ENCODE assay signal across 9 cellular contexts in the genomic region with DNA sequence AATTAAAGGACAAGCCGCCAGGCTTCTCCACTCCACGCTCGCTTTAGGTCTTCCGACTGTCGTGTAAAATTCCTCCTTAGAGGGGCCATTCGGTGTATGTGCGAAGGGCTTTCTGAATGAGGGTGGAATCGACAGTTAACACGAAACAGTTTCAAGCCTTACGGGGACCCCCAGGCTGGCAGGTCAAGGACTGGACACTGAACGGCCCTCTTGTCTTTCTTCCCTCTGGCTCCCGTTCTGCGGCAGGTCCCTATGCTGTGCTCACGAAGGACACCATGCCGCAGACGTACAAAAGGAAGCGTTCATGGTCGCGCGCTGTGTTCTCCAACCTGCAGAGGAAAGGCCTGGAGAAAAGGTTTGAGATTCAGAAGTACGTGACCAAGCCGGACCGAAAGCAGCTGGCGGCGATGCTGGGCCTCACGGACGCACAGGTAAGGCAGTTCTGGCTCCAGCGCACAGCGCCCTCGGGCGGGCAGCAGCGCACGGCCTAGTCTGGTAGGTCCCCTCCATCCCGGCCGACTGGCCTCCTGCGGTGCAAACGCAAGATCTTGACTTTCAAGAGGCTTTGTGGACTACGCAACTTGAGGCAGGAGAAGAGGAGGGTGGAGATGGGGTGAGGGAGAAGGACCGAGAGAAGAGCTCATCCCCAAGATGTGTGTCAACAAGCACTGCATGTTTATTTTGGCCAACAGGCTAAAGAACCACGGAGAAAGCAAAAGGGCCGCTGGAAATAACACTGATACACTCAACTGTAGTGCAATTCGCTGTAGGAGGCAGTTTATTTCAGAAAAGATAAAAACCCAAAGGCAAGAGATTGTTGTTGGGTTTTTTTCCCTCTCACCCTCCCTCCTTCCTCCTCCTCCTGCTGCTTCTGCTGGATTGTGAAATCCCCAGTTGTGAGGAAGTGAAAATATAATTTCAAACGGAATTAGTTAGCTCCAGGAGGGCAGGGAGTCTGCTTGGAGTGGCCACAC. TPM values are rescaled to one million over a fixed set of nuclear protein-coding genes. Genes with fewer than 3 reads are reported as not detected.
DNase-seq lines count a peak whose midpoint lies in the region; ATAC-seq and TF ChIP-seq lines count a peak whose summit lies in the region.
"Had no signal": no experiment of that assay in that cellular context is flagged by ENCODE, and none has a peak within 500 bp of the region (broad histone marks: within the 10 kb centered on the region; RNA-seq: fewer than 3 reads in every experiment).

No MANE protein-coding gene starts in this region.

- DNase-seq in GM10248 (ENCODE audit: extremely low spot score), result peak; percentile 9
- DNase-seq in WTC11 (ENCODE audit: low spot score), result peak; percentile 92
- DNase-seq in hepatocyte (ENCODE audit: low spot score), result no peak
- DNase-seq in retinal pigment epithelial cell (ENCODE audit: low read depth), result no peak
- DNase-seq in NCI-H2196 (lab: John Stamatoyannopoulos, UW; ENCODE audit: unreplicated experiment), result no peak
- DNase-seq: effector CD8-positive, alpha-beta T cell had no signal

- peak overlapping the region; percentile 33 for H3K4me2 ChIP-seq in hepatocyte

- peaks cover 40% of the 10 kb centered on the region for H3K4me1 ChIP-seq in hepatocyte (ENCODE audit: insufficient read depth)

- TF ChIP-seq CTCF in GM10248 (IDR thresholded peaks at IDR 0.05; ENCODE audit: control extremely low read depth, extremely low read depth, low read depth, missing control alignments), result no peak
- peak; percentile 39; the same call in 1 of the 2 replicates for TF ChIP-seq CTCF in WTC11 (IDR thresholded peaks at IDR 0.05)
- TF ChIP-seq CTCF in hepatocyte (IDR thresholded peaks at IDR 0.05; ENCODE audit: poor library complexity), result peak; percentile 27
- TF ChIP-seq CTCF in retinal pigment epithelial cell (conservative IDR thresholded peaks at IDR 0.05; ENCODE audit: low read depth, low read length), result peak; percentile 3

- POLR2A ChIA-PET in GM10248 (lab: Yijun Ruan, JAX), result no interaction called here
- POLR2A ChIA-PET in WTC11 (lab: Charles Lee), result no interaction called here

- peak overlapping the region; percentile 10 for H2AFZ ChIP-seq in hepatocyte

- H3K27ac ChIP-seq in hepatocyte, result no peak overlapping the region

- no peaks in the 10 kb centered on the region for H3K9me2 ChIP-seq in hepatocyte (replicated peaks; ENCODE audit: insufficient read depth)

- CTCF ChIA-PET in GM10248 (lab: Yijun Ruan, JAX) (interaction anchor here (1.1 kb wide), 1 partner anchor 322 kb away, joined by 3 read pairs; no protein-coding TSS in a partner anchor), WTC11 (lab: Charles Lee) (interaction anchor here (1.0 to 1.8 kb wide), 4 partner anchors 10 to 382 kb away, joined by 3 to 7 read pairs (median 5); no protein-coding TSS in a partner anchor)

- H3K27me3 ChIP-seq in hepatocyte, result peaks cover 100% of the 10 kb centered on the region

- ATAC-seq in WTC11 (peak; percentile 34), HG02870 (IDR thresholded peaks at IDR 0.05; ENCODE audit: unreplicated experiment) (no peak), GM18520 (IDR thresholded peaks at IDR 0.05; ENCODE audit: unreplicated experiment) (no peak), HG03460 (IDR thresholded peaks at IDR 0.05; ENCODE audit: unreplicated experiment) (no peak)

- H3K79me2 ChIP-seq in hepatocyte, result no peaks in the 10 kb centered on the region

- WGBS in hepatocyte (ENCODE audit: low lambda C conversion rate, missing lambda C conversion rate), result 22% methylated on average over 43 of the region's 43 CpGs

- peak overlapping the region; percentile 64 for H3K4me3 Mint-ChIP-seq in WTC11

- no peaks in the 10 kb centered on the region for H3K9me3 Mint-ChIP-seq in WTC11

- no peaks in the 10 kb centered on the region for H3K36me3 ChIP-seq in hepatocyte (replicated peaks; ENCODE audit: insufficient read depth, low read depth)

- H3K9me3 ChIP-seq in hepatocyte (ENCODE audit: low read depth), result no peaks in the 10 kb centered on the region

- H3K4me1 Mint-ChIP-seq in WTC11, result peaks cover 74% of the 10 kb centered on the region

- H4K20me1 ChIP-seq in hepatocyte (ENCODE audit: insufficient read depth, poor library complexity, severe bottlenecking), result no peaks in the 10 kb centered on the region

- H3K27ac Mint-ChIP-seq in WTC11, result no peak overlapping the region

- H3K27me3 Mint-ChIP-seq in WTC11 (ENCODE audit: low read depth), result peaks cover 100% of the 10 kb centered on the region

- H3K4me3 ChIP-seq in hepatocyte (no peak overlapping the region), retinal pigment epithelial cell (ENCODE audit: low read length) (no peak overlapping the region)

- no peaks in the 10 kb centered on the region for H3K36me3 Mint-ChIP-seq in WTC11

TF ChIP-seq in WTC11, 78 proteins besides CTCF, POLR2A, EP300 and RAD21 (continues in another document):
- TF ChIP-seq, protein P1, sequence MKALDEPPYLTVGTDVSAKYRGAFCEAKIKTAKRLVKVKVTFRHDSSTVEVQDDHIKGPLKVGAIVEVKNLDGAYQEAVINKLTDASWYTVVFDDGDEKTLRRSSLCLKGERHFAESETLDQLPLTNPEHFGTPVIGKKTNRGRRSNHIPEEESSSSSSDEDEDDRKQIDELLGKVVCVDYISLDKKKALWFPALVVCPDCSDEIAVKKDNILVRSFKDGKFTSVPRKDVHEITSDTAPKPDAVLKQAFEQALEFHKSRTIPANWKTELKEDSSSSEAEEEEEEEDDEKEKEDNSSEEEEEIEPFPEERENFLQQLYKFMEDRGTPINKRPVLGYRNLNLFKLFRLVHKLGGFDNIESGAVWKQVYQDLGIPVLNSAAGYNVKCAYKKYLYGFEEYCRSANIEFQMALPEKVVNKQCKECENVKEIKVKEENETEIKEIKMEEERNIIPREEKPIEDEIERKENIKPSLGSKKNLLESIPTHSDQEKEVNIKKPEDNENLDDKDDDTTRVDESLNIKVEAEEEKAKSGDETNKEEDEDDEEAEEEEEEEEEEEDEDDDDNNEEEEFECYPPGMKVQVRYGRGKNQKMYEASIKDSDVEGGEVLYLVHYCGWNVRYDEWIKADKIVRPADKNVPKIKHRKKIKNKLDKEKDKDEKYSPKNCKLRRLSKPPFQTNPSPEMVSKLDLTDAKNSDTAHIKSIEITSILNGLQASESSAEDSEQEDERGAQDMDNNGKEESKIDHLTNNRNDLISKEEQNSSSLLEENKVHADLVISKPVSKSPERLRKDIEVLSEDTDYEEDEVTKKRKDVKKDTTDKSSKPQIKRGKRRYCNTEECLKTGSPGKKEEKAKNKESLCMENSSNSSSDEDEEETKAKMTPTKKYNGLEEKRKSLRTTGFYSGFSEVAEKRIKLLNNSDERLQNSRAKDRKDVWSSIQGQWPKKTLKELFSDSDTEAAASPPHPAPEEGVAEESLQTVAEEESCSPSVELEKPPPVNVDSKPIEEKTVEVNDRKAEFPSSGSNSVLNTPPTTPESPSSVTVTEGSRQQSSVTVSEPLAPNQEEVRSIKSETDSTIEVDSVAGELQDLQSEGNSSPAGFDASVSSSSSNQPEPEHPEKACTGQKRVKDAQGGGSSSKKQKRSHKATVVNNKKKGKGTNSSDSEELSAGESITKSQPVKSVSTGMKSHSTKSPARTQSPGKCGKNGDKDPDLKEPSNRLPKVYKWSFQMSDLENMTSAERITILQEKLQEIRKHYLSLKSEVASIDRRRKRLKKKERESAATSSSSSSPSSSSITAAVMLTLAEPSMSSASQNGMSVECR (CRISPR knock-in tag; IDR thresholded peaks at IDR 0.05; ENCODE audit: borderline replicate concordance), result no peak
- TF ChIP-seq ZNF121 (CRISPR knock-in tag; IDR thresholded peaks at IDR 0.05) (0 out of 2 replicates have a peak, but pooled peaks have one; percentile 35), CREM (CRISPR knock-in tag; IDR thresholded peaks at IDR 0.05) (no peak), NR3C1 (CRISPR knock-in tag; conservative IDR thresholded peaks at IDR 0.05; ENCODE audit: low read depth) (no peak), ERG (CRISPR knock-in tag; IDR thresholded peaks at IDR 0.05) (no peak), FOXP1 (CRISPR knock-in tag; IDR thresholded peaks at IDR 0.05; ENCODE audit: borderline replicate concordance) (peak; percentile 54; the same call in 1 of the 2 replicates), FOXP4 (CRISPR knock-in tag; IDR thresholded peaks at IDR 0.05) (0 out of 2 replicates have a peak, but pooled peaks have one; percentile 42), MXD4 (CRISPR knock-in tag; IDR thresholded peaks at IDR 0.05; ENCODE audit: borderline replicate concordance) (no peak), OVOL2 (CRISPR knock-in tag; IDR thresholded peaks at IDR 0.05; ENCODE audit: borderline replicate concordance) (no peak), ETV6 (CRISPR knock-in tag; IDR thresholded peaks at IDR 0.05) (peak; percentile 50; the same call in 1 of the 2 replicates), SMAD4 (CRISPR knock-in tag; IDR thresholded peaks at IDR 0.05) (no peak), ZNF317 (CRISPR knock-in tag; IDR thresholded peaks at IDR 0.05; ENCODE audit: borderline replicate concordance, low read depth) (no peak), FOXJ3 (CRISPR knock-in tag; IDR thresholded peaks at IDR 0.05; ENCODE audit: borderline replicate concordance) (no peak)

RNA-seq across cellular contexts. Expression of gene HLX, which starts 3.0 kb away (rescaled TPM):
- 0.30 to 0.53 TPM in 2 of 3 replicates, not detected in the other for total RNA-seq in WTC11 (2021)
- total RNA-seq in hepatocyte, result 1.2 and 1.4 TPM in 2 replicates
- 5.9 and 6.1 TPM in 2 replicates for polyA plus RNA-seq in hepatocyte

Comparison
In these comparisons a context has a peak if more than half of its experiments do, and no peak if none do; other contexts are left out.
1. DNase-seq: peak in GM10248 (single experiment) and WTC11 (single experiment); none in hepatocyte (single experiment), retinal pigment epithelial cell (single experiment) and NCI-H2196 (single experiment).